Comparison of ENCODE assay signal across 8 cellular contexts in genomic region chrX:70289793-70290770, GRCh38. TPM values are rescaled to one million over a fixed set of nuclear protein-coding genes. Genes with fewer than 3 reads are reported as not detected.
DNase-seq lines count a peak whose midpoint lies in the region; ATAC-seq and TF ChIP-seq lines count a peak whose summit lies in the region.

TSS of gene KIF4A (plus strand) at chrX:70290104. CDS start at chrX:70290459, 355 bp downstream.
TSS of gene PDZD11 (minus strand) at chrX:70289927. CDS start at chrX:70289341, 586 bp downstream.

- peaks cover 2% of the 10 kb centered on the region for H3K9me3 Mint-ChIP-seq in neural progenitor cell

- no peak for TF ChIP-seq CTCF in fibroblast of villous mesenchyme (IDR thresholded peaks at IDR 0.05; ENCODE audit: insufficient read depth, low read depth, low read length)
- no peak for TF ChIP-seq CTCF in neural progenitor cell (IDR thresholded peaks at IDR 0.05)

- H3K27ac ChIP-seq in KOPT-K1 (ENCODE audit: low read depth, low read length, poor library complexity, severe bottlenecking) (peak within 1 kb of the TSS; percentile 87), neural progenitor cell (no peak within 1 kb of the TSS), stomach smooth muscle (ENCODE audit: low read length) (peak within 1 kb of the TSS; percentile 62)

- H2AFZ ChIP-seq in neural progenitor cell (replicated peaks): peak within 1 kb of the TSS; percentile 93

- peak; percentile 77 for TF ChIP-seq POLR2A in Raji (IDR thresholded peaks at IDR 0.05; ENCODE audit: insufficient read depth, low read depth, low read length)

- H3K4me2 ChIP-seq in neural progenitor cell: peak within 1 kb of the TSS; percentile 92

- ATAC-seq in GM21825 (IDR thresholded peaks at IDR 0.05; ENCODE audit: unreplicated experiment): peak; percentile 98

- H3K4me1 ChIP-seq in neural progenitor cell (no peaks in the 10 kb centered on the region), stomach smooth muscle (ENCODE audit: control insufficient read depth, insufficient read depth, low read length) (peaks cover 14% of the 10 kb centered on the region)

- peaks cover 2% of the 10 kb centered on the region for H3K27me3 Mint-ChIP-seq in neural progenitor cell (ENCODE audit: insufficient read depth, low read depth)

- H3K36me3 Mint-ChIP-seq in neural progenitor cell: peaks cover 2% of the 10 kb centered on the region

- no peaks in the 10 kb centered on the region for H3F3A ChIP-seq in neural progenitor cell (ENCODE audit: low read depth)

- H3K4me1 Mint-ChIP-seq in neural progenitor cell: peaks cover 21% of the 10 kb centered on the region

- H3K9me3 ChIP-seq in KOPT-K1 (ENCODE audit: insufficient read depth, low read length, poor library complexity, severe bottlenecking): no peaks in the 10 kb centered on the region
- H3K9me3 ChIP-seq in neural progenitor cell (ENCODE audit: low read depth): no peaks in the 10 kb centered on the region
- H3K9me3 ChIP-seq in stomach smooth muscle (ENCODE audit: control insufficient read depth in 2 of 2, low read length in 2 of 2): no peaks in the 10 kb centered on the region

- DNase-seq in EL: peak; percentile 83
- DNase-seq in activated effector memory CD4-positive, alpha-beta T cell treated with anti-CD3 and anti-CD28 coated beads, Interleukin-2, amount 50 U/mL, for 16 hours: peak; percentile 92
- DNase-seq in fibroblast of villous mesenchyme (ENCODE audit: low read depth): peak; percentile 81
- peak; percentile 88 for DNase-seq in neural progenitor cell (ENCODE audit: low spot score)

- H3K27me3 ChIP-seq in neural progenitor cell (no peaks in the 10 kb centered on the region), stomach smooth muscle (ENCODE audit: control insufficient read depth in 1 of 2, insufficient read depth in 2 of 2, low read length in 2 of 2) (no peaks in the 10 kb centered on the region)

- peaks cover 52% of the 10 kb centered on the region for H3K79me2 ChIP-seq in neural progenitor cell (ENCODE audit: low read depth)

- H3K4me3 Mint-ChIP-seq in neural progenitor cell: peak within 1 kb of the TSS; percentile 97

- peak within 1 kb of the TSS; percentile 73 for H3K4me3 ChIP-seq in fibroblast of villous mesenchyme (ENCODE audit: low read depth, low read length)
- H3K4me3 ChIP-seq in neural progenitor cell: peak within 1 kb of the TSS; percentile 84
- H3K4me3 ChIP-seq in stomach smooth muscle (ENCODE audit: low read length in 2 of 2): peak within 1 kb of the TSS; percentile 76 to 82

- H3K36me3 ChIP-seq in KOPT-K1 (ENCODE audit: insufficient read depth, low read length): peaks cover 57% of the 10 kb centered on the region
- no peaks in the 10 kb centered on the region for H3K36me3 ChIP-seq in neural progenitor cell
- peaks cover 3 to 7% of the 10 kb centered on the region in 2 donors for H3K36me3 ChIP-seq in stomach smooth muscle (ENCODE audit: control insufficient read depth in 2 of 2, insufficient read depth in 2 of 2, low read length in 2 of 2)

- H4K20me1 ChIP-seq in neural progenitor cell (ENCODE audit: low read depth): no peaks in the 10 kb centered on the region

- H3K27ac Mint-ChIP-seq in neural progenitor cell: peak within 1 kb of the TSS; percentile 90

- H3K9ac ChIP-seq in neural progenitor cell (peak within 1 kb of the TSS; percentile 49), stomach smooth muscle (ENCODE audit: low read length in 2 of 2) (peak within 1 kb of the TSS; percentile 63 to 69)

RNA-seq across cellular contexts. Expression of gene KIF4A, which starts in this region (rescaled TPM):
- total RNA-seq in fibroblast of villous mesenchyme (8.1 and 10.8 TPM in 2 replicates), neural progenitor cell (ENCODE audit: low replicate concordance) (63.6 and 77.6 TPM in 2 replicates)

RNA-seq across cellular contexts. Expression of gene PDZD11, which starts in this region (rescaled TPM):
- total RNA-seq in fibroblast of villous mesenchyme (54.0 and 54.1 TPM in 2 replicates), neural progenitor cell (ENCODE audit: low replicate concordance) (27.7 and 34.7 TPM in 2 replicates)
